15 cellular contexts compared by ENCODE assay signal in the genomic region with DNA sequence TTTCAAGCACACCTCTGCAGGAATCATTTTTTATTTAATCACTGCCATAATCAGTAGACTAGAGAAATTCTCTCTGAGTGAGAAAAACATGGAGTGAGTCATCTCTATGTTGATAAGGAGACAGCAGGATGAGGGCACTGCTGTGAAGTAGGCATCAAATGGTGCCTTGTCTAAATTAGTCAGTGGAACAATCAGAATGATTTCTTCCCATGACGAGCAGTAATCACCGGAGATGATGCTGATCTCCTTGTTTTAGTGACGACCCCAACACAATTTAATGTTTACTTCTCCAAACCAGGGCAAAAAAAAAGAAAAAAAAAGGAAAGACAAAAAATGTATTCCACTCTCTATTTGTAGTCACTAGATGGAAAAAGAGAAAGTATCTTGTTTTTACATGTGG.
A peak's percentile ranks its signal among the peaks of the same experiment; 100 is the strongest.
DNase-seq lines count a peak whose midpoint lies in the region; ATAC-seq and TF ChIP-seq lines count a peak whose summit lies in the region.
"Had no signal": no experiment of that assay in that cellular context is flagged by ENCODE, and none has a peak within 500 bp of the region (broad histone marks: within the 10 kb centered on the region; RNA-seq: fewer than 3 reads in every experiment).

No MANE protein-coding gene starts in this region.

- H3K4me2 ChIP-seq in parathyroid adenoma (ENCODE audit: low read length), result no peak overlapping the region

- H2AFZ ChIP-seq in parathyroid adenoma, result peak overlapping the region; percentile 10

- no peaks in the 10 kb centered on the region for H3K27me3 ChIP-seq in parathyroid adenoma (ENCODE audit: control insufficient read depth, insufficient read depth, low read length)

- no peak overlapping the region for H3K9ac ChIP-seq in parathyroid adenoma

- in situ Hi-C loops in Caki2 (cut with HindIII; ENCODE audit: low pct_unique_long_range_greater_than_20kb, low sequenced_read_pairs), result no loop called here

- DNase-seq in Caki2 (ENCODE audit: low read depth), result peak; percentile 21
- DNase-seq in LHCN-M2 (ENCODE audit: low read depth), result peak; percentile 51
- DNase-seq in dermis blood vessel endothelial cell, result peak; percentile 81
- DNase-seq in glomerular visceral epithelial cell (ENCODE audit: extremely low spot score), result no peak
- no peak for DNase-seq in NCI-H345 (lab: John Stamatoyannopoulos, UW)
- DNase-seq: activated CD8-positive, alpha-beta memory T cell treated with anti-CD3 and anti-CD28 coated beads, Interleukin-2, amount 10 ng/mL, durations not matched to agents 7 days and 5 days; CD8-positive, alpha-beta memory T cell; NCI-H1048; NCI-H510A; stimulated activated CD4-positive, alpha-beta T cell treated with anti-CD3 and anti-CD28 coated beads, Interleukin-4, amount 100 ng/mL, for 4 hours; stimulated activated naive CD4-positive, alpha-beta T cell treated with Interleukin-2 at 50 U/mL for 16 hours had no signal

- peaks cover 14% of the 10 kb centered on the region for H3K4me1 ChIP-seq in parathyroid adenoma
- H3K4me1 ChIP-seq: HAP-1 had no signal

- ATAC-seq in HG03439 (IDR thresholded peaks at IDR 0.05; ENCODE audit: unreplicated experiment), result no peak
- ATAC-seq: activated CD8-positive, alpha-beta memory T cell treated with anti-CD3 and anti-CD28 coated beads, Interleukin-2, amount 10 ng/mL, durations not matched to agents 7 days and 5 days; Panc1 had no signal

- TF ChIP-seq CTCF in parathyroid adenoma (IDR thresholded peaks at IDR 0.05), result no peak

- H3K36me3 ChIP-seq in parathyroid adenoma (ENCODE audit: control insufficient read depth, insufficient read depth, low read length), result no peaks in the 10 kb centered on the region
- H3K36me3 ChIP-seq: HAP-1 had no signal

- no peaks in the 10 kb centered on the region for H3K79me2 ChIP-seq in parathyroid adenoma

- no peaks in the 10 kb centered on the region for H3K9me3 ChIP-seq in parathyroid adenoma (ENCODE audit: control insufficient read depth, low read length)
- H3K9me3 ChIP-seq: HAP-1 had no signal

- peak overlapping the region; percentile 47 for H3K27ac ChIP-seq in parathyroid adenoma

- H3K4me3 ChIP-seq in parathyroid adenoma (ENCODE audit: low read depth, low read length), result no peak overlapping the region
- H3K4me3 ChIP-seq: HAP-1 had no signal

Comparison
In these comparisons a context has a peak if more than half of its experiments do, and no peak if none do; other contexts are left out.
1. DNase-seq: peak in Caki2 (single experiment), LHCN-M2 (single experiment) and dermis blood vessel endothelial cell (single experiment); none in glomerular visceral epithelial cell (single experiment) and NCI-H345 (single experiment).